Comparison of ENCODE assay signal across 15 cellular contexts in genomic region chr7:22613466-22613865, GRCh38.
"Had no signal": no experiment of that assay in that cellular context is flagged by ENCODE, and none has a peak within 500 bp of the region (broad histone marks: within the 10 kb centered on the region; RNA-seq: fewer than 3 reads in every experiment).

No MANE protein-coding gene starts in this region.

- H3K79me2 ChIP-seq: hepatocyte had no signal

- H3K27me3 ChIP-seq: cardiac muscle cell, esophagus muscularis mucosa, hepatocyte, tibial nerve had no signal

- H2AFZ ChIP-seq: hepatocyte had no signal

- H3K36me3 ChIP-seq: cardiac muscle cell, esophagus muscularis mucosa, tibial nerve had no signal

- DNase-seq: activated CD4-positive, alpha-beta T cell treated with anti-CD3 and anti-CD28 coated beads, Interleukin-2, amount 10 ng/mL, durations not matched to agents 24 days and 14 days; activated CD8-positive, alpha-beta memory T cell treated with anti-CD3 and anti-CD28 coated beads, Interleukin-2, amount 50 U/mL, for 4 hours; activated gamma-delta T cell treated with Interleukin-2 at 50 U/mL for 16 hours; amygdala; effector memory CD4-positive, alpha-beta T cell; retina; stimulated activated CD4-positive, alpha-beta T cell treated with anti-CD3 and anti-CD28 coated beads, Interleukin-15, amount 100 ng/mL, for 24 hours; stimulated activated CD4-positive, alpha-beta T cell treated with anti-CD3 and anti-CD28 coated beads, Interleukin-2, amount 100 ng/mL, for 48 hours; T-helper 1 cell; T-helper 9 cell had no signal

- H3K4me1 ChIP-seq: esophagus muscularis mucosa, tibial nerve had no signal

- H3K4me2 ChIP-seq: hepatocyte had no signal

- H3K4me3 ChIP-seq: cardiac muscle cell, esophagus muscularis mucosa, hepatocyte, skin epidermis, tibial nerve had no signal

- H3K27ac ChIP-seq: cardiac muscle cell, esophagus muscularis mucosa, hepatocyte, skin epidermis, tibial nerve had no signal
